1 cellular context compared by ENCODE assay signal in genomic region chr5:136051486-136052220, GRCh38.
TF ChIP-seq lines count a peak whose summit lies in the region.

No MANE protein-coding gene starts in this region.

TF ChIP-seq in HepG2, 621 proteins besides CTCF, POLR2A, EP300 and RAD21:
- TF ChIP-seq NFAT5 (CRISPR knock-in tag; IDR thresholded peaks at IDR 0.05) (0 out of 2 replicates have a peak, but pooled peaks have one; percentile 39), MLXIP (CRISPR knock-in tag; IDR thresholded peaks at IDR 0.05; ENCODE audit: borderline replicate concordance) (no peak), MED8 (CRISPR knock-in tag; IDR thresholded peaks at IDR 0.05; ENCODE audit: insufficient replicate concordance) (no peak), RNF2 (conservative IDR thresholded peaks at IDR 0.05; ENCODE audit: low read depth) (no peak), ZNF703 (CRISPR knock-in tag; IDR thresholded peaks at IDR 0.05; ENCODE audit: borderline replicate concordance) (no peak), AGO2 (optimal IDR thresholded peaks at IDR 0.05; ENCODE audit: low read depth, low read length) (peak; percentile 23), ZSCAN12 (CRISPR knock-in tag; IDR thresholded peaks at IDR 0.05) (no peak), ZNF460 (CRISPR knock-in tag; IDR thresholded peaks at IDR 0.05; ENCODE audit: borderline replicate concordance) (no peak), GLMP (CRISPR knock-in tag; IDR thresholded peaks at IDR 0.05; ENCODE audit: borderline replicate concordance) (no peak), MXD3 (CRISPR knock-in tag; IDR thresholded peaks at IDR 0.05) (no peak), MXD4 (CRISPR knock-in tag; IDR thresholded peaks at IDR 0.05) (no peak), ZHX1 (CRISPR knock-in tag; IDR thresholded peaks at IDR 0.05; ENCODE audit: low read depth) (no peak), MLX (CRISPR knock-in tag; IDR thresholded peaks at IDR 0.05) (no peak), ZNF337 (CRISPR knock-in tag; IDR thresholded peaks at IDR 0.05; ENCODE audit: borderline replicate concordance, low read depth) (no peak), ZFP90 (CRISPR knock-in tag; IDR thresholded peaks at IDR 0.05; ENCODE audit: borderline replicate concordance) (no peak), ZNF687 (CRISPR knock-in tag; IDR thresholded peaks at IDR 0.05) (peak; percentile 37; the same call in 1 of the 2 replicates), IRX3 (CRISPR knock-in tag; IDR thresholded peaks at IDR 0.05; ENCODE audit: borderline replicate concordance, low read depth) (no peak), IKZF1 (IDR thresholded peaks at IDR 0.05) (no peak), ADNP (CRISPR knock-in tag; IDR thresholded peaks at IDR 0.05) (no peak), TBX2 (CRISPR knock-in tag; IDR thresholded peaks at IDR 0.05; ENCODE audit: borderline replicate concordance) (no peak), ZNF446 (CRISPR knock-in tag; IDR thresholded peaks at IDR 0.05) (no peak), ZNF503 (CRISPR knock-in tag; IDR thresholded peaks at IDR 0.05) (no peak)
